ENCODE assay signal across 20 cellular contexts in the genomic region with DNA sequence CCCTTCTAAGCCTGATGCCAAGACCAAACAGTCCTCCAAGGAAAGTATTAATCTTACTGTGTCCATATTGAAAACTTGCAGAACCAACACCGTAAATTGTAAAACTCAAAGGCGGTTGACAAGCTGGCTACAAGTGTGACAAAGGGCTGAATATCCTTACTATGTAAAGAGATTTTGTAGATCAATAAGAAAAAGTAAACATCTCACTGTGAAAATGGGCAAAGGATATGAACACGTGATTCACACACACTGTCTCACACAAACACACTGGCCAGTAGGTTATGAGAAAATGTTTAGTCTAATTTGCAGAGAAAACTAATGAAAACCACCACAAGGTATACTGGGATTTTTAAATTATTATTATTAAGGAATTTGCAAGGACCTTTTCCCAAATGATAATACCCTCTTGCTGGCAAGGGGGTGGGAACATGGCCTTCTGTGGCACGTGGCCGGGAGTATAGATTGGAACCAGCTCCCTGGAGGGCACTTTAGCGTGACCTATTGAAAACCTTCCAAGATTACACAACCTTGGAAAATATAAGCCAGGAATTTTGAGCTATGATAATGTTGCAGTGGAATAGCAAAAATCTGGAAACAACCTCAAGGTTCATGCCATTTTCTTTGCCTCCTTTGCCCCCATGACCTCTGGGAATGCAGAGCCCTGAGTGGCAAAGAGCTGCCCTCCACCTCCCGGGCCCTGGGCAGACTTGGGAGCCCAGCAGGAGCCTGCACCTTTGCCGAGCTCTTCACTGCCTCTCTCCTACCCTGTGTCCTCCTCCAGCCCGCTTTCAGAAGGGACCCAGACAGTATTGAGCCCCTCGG. TPM values are rescaled to one million over a fixed set of nuclear protein-coding genes. Genes with fewer than 3 reads are reported as not detected.
DNase-seq lines count a peak whose midpoint lies in the region; ATAC-seq and TF ChIP-seq lines count a peak whose summit lies in the region.
"Had no signal": no experiment of that assay in that cellular context is flagged by ENCODE, and none has a peak within 500 bp of the region (broad histone marks: within the 10 kb centered on the region; RNA-seq: fewer than 3 reads in every experiment).

No MANE protein-coding gene starts in this region.

- no peaks in the 10 kb centered on the region for H3K9me3 ChIP-seq in right atrium auricular region
- no peaks in the 10 kb centered on the region for H3K9me3 ChIP-seq in esophagus squamous epithelium
- H3K9me3 ChIP-seq in neuronal stem cell (replicated peaks in 1 of 2; ENCODE audit: control insufficient read depth in 2 of 2, insufficient read depth in 1 of 2, low read depth in 1 of 2, low read length in 2 of 2): peaks cover 0 to 2% of the 10 kb centered on the region in 2 donors

- intact Hi-C loops in Right ventricle myocardium inferior (cut with DNase I) (no loop called here), esophagus squamous epithelium (cut with DNase I) (no loop called here)

- no peak overlapping the region for H3K23ac ChIP-seq in neuronal stem cell (ENCODE audit: low read depth, low read length, poor library complexity)

- no peak overlapping the region for H3K4ac ChIP-seq in neuronal stem cell (ENCODE audit: low read length)

- peak overlapping the region; percentile 64 for H2BK120ac ChIP-seq in neuronal stem cell (ENCODE audit: low read depth, low read length)

- H3K4me2 ChIP-seq in neuronal stem cell (ENCODE audit: insufficient read depth, low read length, poor library complexity, severe bottlenecking): no peak overlapping the region

- no peak overlapping the region for H2AFZ ChIP-seq in neuronal stem cell (ENCODE audit: low read length)

- ATAC-seq in Right ventricle myocardium inferior (no peak), left lobe of liver (peak; percentile 60)
- ATAC-seq: HCT116, PC-3 had no signal

- no peak overlapping the region for H3K14ac ChIP-seq in neuronal stem cell (ENCODE audit: low read length)

- no peak overlapping the region for H3K27ac ChIP-seq in right atrium auricular region
- H3K27ac ChIP-seq in esophagus squamous epithelium: peak overlapping the region in 3 of 4 donors; percentile 58 to 81 (median 77)
- H3K27ac ChIP-seq in neuronal stem cell (replicated peaks; ENCODE audit: low read length): no peak overlapping the region
- H3K27ac ChIP-seq: 22Rv1 had no signal

- H2BK12ac ChIP-seq in neuronal stem cell (ENCODE audit: low read length): no peak overlapping the region

- WGBS in esophagus squamous epithelium, 2 donors: 65 to 76% methylated on average over 9 to 10 of the region's 10 CpGs
- no CpG with 5 or more reads among the region's 10 CpGs for WGBS in neuronal stem cell (ENCODE audit: extremely low coverage in 2 of 2, insufficient read length in 2 of 2, insufficient replicate concordance in 1 of 2), 2 donors

- TF ChIP-seq CTCF in right atrium auricular region (IDR thresholded peaks at IDR 0.05) (no peak), esophagus squamous epithelium (IDR thresholded peaks at IDR 0.05) (no peak)

- peaks cover 64% of the 10 kb centered on the region for H3K36me3 ChIP-seq in right atrium auricular region
- peaks cover 0 to 91% (median 8%) of the 10 kb centered on the region in 3 donors for H3K36me3 ChIP-seq in esophagus squamous epithelium
- no peaks in the 10 kb centered on the region for H3K36me3 ChIP-seq in neuronal stem cell (replicated peaks in 1 of 2; ENCODE audit: control insufficient read depth in 2 of 2, insufficient read depth in 2 of 2, low read length in 2 of 2)

- peak; percentile 50 for DNase-seq in Right ventricle myocardium inferior (ENCODE audit: missing footprints)
- DNase-seq in right atrium auricular region (ENCODE audit: low spot score): no peak
- no peak for DNase-seq in esophagus squamous epithelium (lab: John Stamatoyannopoulos, UW)
- DNase-seq in left lobe of liver (ENCODE audit: low spot score): peak; percentile 63
- no peak for DNase-seq in neuronal stem cell (ENCODE audit: low spot score)
- no peak for DNase-seq in NCI-H187 treated with DMSO at 0.1 percent for 48 hours (lab: John Stamatoyannopoulos, UW)
- no peak for DNase-seq in stimulated activated CD4-positive, alpha-beta T cell treated with anti-CD3 and anti-CD28 coated beads, Interleukin-2, amount 100 ng/mL, for 24 hours
- DNase-seq in SKM-1 (lab: John Stamatoyannopoulos, UW; ENCODE audit: unreplicated experiment): no peak
- DNase-seq: CD4-positive, CD25-positive, alpha-beta regulatory T cell; DMS153; DND-41; NCI-H1092; NCI-H1436; NCI-H187; NCI-H446; NCI-H524 treated with DMSO at 0.1 percent for 48 hours; NCI-H774; PC-3 had no signal

- H2BK15ac ChIP-seq in neuronal stem cell (ENCODE audit: low read length): no peak overlapping the region

- no peak overlapping the region for H2AK5ac ChIP-seq in neuronal stem cell (ENCODE audit: low read depth, low read length)

- no peak overlapping the region for H4K8ac ChIP-seq in neuronal stem cell (ENCODE audit: low read depth, low read length)

- H3K27me3 ChIP-seq in right atrium auricular region (no peaks in the 10 kb centered on the region), esophagus squamous epithelium (no peaks in the 10 kb centered on the region), neuronal stem cell (ENCODE audit: control insufficient read depth in 3 of 3, insufficient read depth in 3 of 3, low read depth in 1 of 3, low read length in 3 of 3) (peaks cover 0 to 10% (median 2%) of the 10 kb centered on the region in 3 experiments)

- no peak overlapping the region for H3K9ac ChIP-seq in neuronal stem cell (ENCODE audit: low read depth, low read length, poor library complexity)

- TF ChIP-seq POLR2A in esophagus squamous epithelium (IDR thresholded peaks at IDR 0.05): no peak

- H3K4me3 ChIP-seq in right atrium auricular region (no peak overlapping the region), esophagus squamous epithelium (no peak overlapping the region), neuronal stem cell (ENCODE audit: low read length in 2 of 2) (no peak overlapping the region)

- no peaks in the 10 kb centered on the region for H3K4me1 ChIP-seq in right atrium auricular region
- H3K4me1 ChIP-seq in esophagus squamous epithelium: peaks cover 5 to 37% (median 14%) of the 10 kb centered on the region in 3 donors
- H3K4me1 ChIP-seq in neuronal stem cell (ENCODE audit: control insufficient read depth in 2 of 2, insufficient read depth in 1 of 2, low read depth in 1 of 2, low read length in 2 of 2): no peaks in the 10 kb centered on the region

- no peak overlapping the region for H2BK5ac ChIP-seq in neuronal stem cell (ENCODE audit: low read length)

- peaks cover 2% of the 10 kb centered on the region for H3K79me1 ChIP-seq in neuronal stem cell (ENCODE audit: low read depth, low read length)

- no peak overlapping the region for H3K18ac ChIP-seq in neuronal stem cell (ENCODE audit: low read length)

- H4K91ac ChIP-seq in neuronal stem cell (ENCODE audit: low read depth, low read length, poor library complexity): no peak overlapping the region

RNA-seq across cellular contexts. Expression of gene SLC29A3, which starts 26.2 kb away (rescaled TPM):
- total RNA-seq in Right ventricle myocardium inferior: 1.8 TPM
- total RNA-seq in right atrium auricular region: 1 to 10 TPM; 1.8 to 2.9 TPM
- total RNA-seq in esophagus squamous epithelium: 1 to 10 TPM in 3 of 4 donors, under 1 TPM in 1; 0.87 to 3.1 (median 2.3) TPM
- total RNA-seq in left lobe of liver: 6.4 TPM
- polyA plus RNA-seq in neuronal stem cell (2013, experiment 1 of 2): 5.2 TPM
- polyA plus RNA-seq in neuronal stem cell (2013, experiment 2 of 2): 5.5 TPM

Comparison
In these comparisons a context has a peak if more than half of its experiments do, and no peak if none do; other contexts are left out.
1. DNase-seq: peak in Right ventricle myocardium inferior (single experiment) and left lobe of liver (single experiment); none in right atrium auricular region (single experiment), esophagus squamous epithelium (single experiment), neuronal stem cell (single experiment), NCI-H187 treated with DMSO at 0.1 percent for 48 hours (single experiment), stimulated activated CD4-positive, alpha-beta T cell treated with anti-CD3 and anti-CD28 coated beads, Interleukin-2, amount 100 ng/mL, for 24 hours (0 of 2) and SKM-1 (single experiment).
2. H3K27ac ChIP-seq: peak in esophagus squamous epithelium (3 of 4); none in right atrium auricular region (0 of 2) and neuronal stem cell (single experiment).